Comparison of ENCODE assay signal across 12 cellular contexts in genomic region chr7:47809387-47809786, GRCh38.
"Had no signal": no experiment of that assay in that cellular context is flagged by ENCODE, and none has a peak within 500 bp of the region (broad histone marks: within the 10 kb centered on the region; RNA-seq: fewer than 3 reads in every experiment).

No MANE protein-coding gene starts in this region.

- H3K27ac ChIP-seq: gastrocnemius medialis, left lung, neutrophil, parathyroid adenoma, spleen, WERI-Rb-1 had no signal

- H3K4me1 ChIP-seq: gastrocnemius medialis, parathyroid adenoma had no signal

- H3K9ac ChIP-seq: parathyroid adenoma had no signal

- H3K4me3 ChIP-seq: gastrocnemius medialis, left lung, spleen had no signal

- ATAC-seq: gastrocnemius medialis; left lung; natural killer cell treated with Interleukin-12 subunit alpha and Interleukin-12 subunit beta and Interleukin-15 and Interleukin-18, amount 100 ng/mL, for 72 hours; stimulated activated naive B cell treated with anti-CD40 and anti-IgM and Interleukin-4, amounts not matched to agents 10 μg/mL and 1 μg/mL and 100 μg/mL, for 72 hours had no signal

- H3K36me3 ChIP-seq: gastrocnemius medialis, left lung, neutrophil, spleen, WERI-Rb-1 had no signal

- H3K9me3 ChIP-seq: gastrocnemius medialis, left lung, neutrophil, spleen had no signal

- H3K79me2 ChIP-seq: parathyroid adenoma had no signal

- DNase-seq: activated CD4-positive, alpha-beta T cell treated with anti-CD3 and anti-CD28 coated beads, Interleukin-2, amount 50 U/mL, for 4 hours; activated gamma-delta T cell treated with Interleukin-2 at 50 U/mL for 16 hours; activated T-cell treated with anti-CD3 and anti-CD28 coated beads for 4 hours; effector CD4-positive, alpha-beta T cell; gastrocnemius medialis; left lung; spleen; stimulated activated naive B cell treated with anti-CD40 and anti-IgM and Interleukin-4, amounts not matched to agents 10 μg/mL and 1 μg/mL and 100 μg/mL, for 72 hours; WERI-Rb-1 had no signal

- H3K27me3 ChIP-seq: gastrocnemius medialis, left lung, neutrophil, spleen had no signal

- H2AFZ ChIP-seq: parathyroid adenoma had no signal
